In the genomic region with DNA sequence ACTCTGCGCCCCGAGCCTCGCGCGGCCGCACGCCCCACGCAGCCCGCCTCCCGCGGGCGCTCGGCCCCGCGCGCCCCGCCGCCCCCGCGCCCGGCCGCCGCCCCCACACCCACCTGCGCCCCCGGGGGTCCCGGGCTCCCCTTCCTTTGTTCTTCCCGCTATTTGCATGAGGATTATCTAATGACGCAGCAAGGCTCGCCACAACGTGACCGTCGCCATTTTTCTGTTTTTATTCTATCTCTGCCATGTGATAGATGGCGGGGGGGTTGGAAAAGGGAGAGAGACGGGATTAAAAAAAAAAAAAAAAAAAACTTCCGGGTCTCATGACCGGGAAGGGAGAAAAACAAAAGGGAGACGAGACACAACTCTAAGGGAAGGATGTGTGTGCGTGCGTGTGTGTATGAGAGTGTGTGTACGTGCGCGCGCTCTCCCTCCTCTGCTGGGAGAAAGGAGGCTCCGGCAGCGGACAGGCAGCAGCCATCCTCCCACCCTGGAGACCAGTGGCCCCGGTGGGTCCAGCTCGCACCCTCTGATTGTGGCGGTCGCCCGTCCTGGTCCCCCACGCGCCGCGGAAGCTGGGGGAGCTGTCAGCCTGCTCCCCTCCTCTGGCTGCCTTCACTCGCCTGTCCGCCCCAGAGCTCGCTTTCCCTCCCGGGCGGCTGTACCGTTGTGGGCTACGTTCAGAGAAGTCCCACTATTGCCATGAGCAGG, we compare ENCODE assay signal across 1 cellular context.
TF ChIP-seq lines count a peak whose summit lies in the region.

No MANE protein-coding gene starts in this region.

TF ChIP-seq in A549, 52 proteins besides CTCF, POLR2A, EP300 and RAD21 (continued from another document):
- no peak for TF ChIP-seq JUNB (IDR thresholded peaks at IDR 0.05)
- no peak for TF ChIP-seq RCOR1 (IDR thresholded peaks at IDR 0.05; ENCODE audit: low read depth, low read length)
- TF ChIP-seq NPAS2 (CRISPR knock-in tag; IDR thresholded peaks at IDR 0.05; ENCODE audit: borderline replicate concordance) = no peak
- TF ChIP-seq BHLHE40 (IDR thresholded peaks at IDR 0.05; ENCODE audit: low read depth, low read length) = no peak
- no peak for TF ChIP-seq CHD2 (IDR thresholded peaks at IDR 0.05; ENCODE audit: low read length, partially characterized antibody)
- no peak for TF ChIP-seq RFX5 (IDR thresholded peaks at IDR 0.05)
- no peak for TF ChIP-seq KDM1A (IDR thresholded peaks at IDR 0.05; ENCODE audit: low read depth)
- TF ChIP-seq CHD4 (IDR thresholded peaks at IDR 0.05; ENCODE audit: borderline replicate concordance) = no peak
- TF ChIP-seq, protein P1, sequence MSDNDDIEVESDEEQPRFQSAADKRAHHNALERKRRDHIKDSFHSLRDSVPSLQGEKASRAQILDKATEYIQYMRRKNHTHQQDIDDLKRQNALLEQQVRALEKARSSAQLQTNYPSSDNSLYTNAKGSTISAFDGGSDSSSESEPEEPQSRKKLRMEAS (IDR thresholded peaks at IDR 0.05) = peak; percentile 61
- no peak for TF ChIP-seq FOXS1 (CRISPR knock-in tag; IDR thresholded peaks at IDR 0.05)
- TF ChIP-seq, protein P2, sequence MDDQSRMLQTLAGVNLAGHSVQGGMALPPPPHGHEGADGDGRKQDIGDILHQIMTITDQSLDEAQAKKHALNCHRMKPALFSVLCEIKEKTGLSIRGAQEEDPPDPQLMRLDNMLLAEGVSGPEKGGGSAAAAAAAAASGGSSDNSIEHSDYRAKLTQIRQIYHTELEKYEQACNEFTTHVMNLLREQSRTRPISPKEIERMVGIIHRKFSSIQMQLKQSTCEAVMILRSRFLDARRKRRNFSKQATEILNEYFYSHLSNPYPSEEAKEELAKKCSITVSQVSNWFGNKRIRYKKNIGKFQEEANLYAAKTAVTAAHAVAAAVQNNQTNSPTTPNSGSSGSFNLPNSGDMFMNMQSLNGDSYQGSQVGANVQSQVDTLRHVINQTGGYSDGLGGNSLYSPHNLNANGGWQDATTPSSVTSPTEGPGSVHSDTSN (IDR thresholded peaks at IDR 0.05) = no peak
- no peak for TF ChIP-seq ZSCAN20 (CRISPR knock-in tag; IDR thresholded peaks at IDR 0.05)
- no peak for TF ChIP-seq RARB (CRISPR knock-in tag; IDR thresholded peaks at IDR 0.05)
- TF ChIP-seq CEBPB (IDR thresholded peaks at IDR 0.05) = no peak
- TF ChIP-seq ESRRA (IDR thresholded peaks at IDR 0.05; ENCODE audit: borderline replicate concordance, low read length) = no peak
